In the genomic region with DNA sequence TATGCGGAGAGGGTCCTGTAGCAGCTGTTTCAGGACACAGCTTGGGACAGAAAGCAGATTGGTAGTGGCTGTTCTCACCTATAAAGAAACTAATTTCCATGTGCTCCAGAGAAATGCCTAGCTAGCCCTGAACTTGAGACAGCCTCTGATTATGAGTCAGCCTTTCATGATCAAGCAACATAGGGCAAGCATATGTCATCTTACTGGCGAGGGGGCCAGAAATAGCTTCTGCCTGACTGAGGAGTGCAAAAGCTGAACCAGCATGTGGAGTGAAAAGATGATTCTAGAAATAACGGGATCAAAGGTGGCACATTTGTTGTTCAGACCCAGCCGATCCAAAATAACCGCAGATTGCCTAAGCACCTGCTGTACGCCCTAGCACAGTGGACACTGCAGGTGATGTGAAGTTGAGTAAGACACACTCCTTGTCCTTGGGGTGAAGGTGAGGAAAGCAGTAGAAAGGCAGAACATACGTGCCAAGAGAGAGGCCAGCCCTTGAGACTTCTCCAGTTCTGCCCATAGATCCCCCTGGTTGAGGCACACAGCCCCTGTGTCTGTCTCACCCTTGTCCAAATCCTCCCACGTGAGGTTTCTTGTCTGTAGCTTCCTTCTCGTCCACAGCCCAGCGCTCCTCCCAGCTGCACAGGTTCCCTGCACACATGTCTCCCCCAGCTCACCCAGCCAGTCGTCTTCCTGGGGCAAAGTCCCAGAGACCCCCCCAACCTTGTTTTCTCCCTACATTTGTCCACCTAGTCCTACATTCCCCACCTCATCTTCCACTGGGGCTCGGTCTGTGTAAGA, we compare ENCODE assay signal across 1 cellular context.
TF ChIP-seq lines count a peak whose summit lies in the region.

No MANE protein-coding gene starts in this region.

TF ChIP-seq in GM23338, 12 proteins besides CTCF, POLR2A, EP300 and RAD21 (continued from another document):
- TF ChIP-seq, protein P1, sequence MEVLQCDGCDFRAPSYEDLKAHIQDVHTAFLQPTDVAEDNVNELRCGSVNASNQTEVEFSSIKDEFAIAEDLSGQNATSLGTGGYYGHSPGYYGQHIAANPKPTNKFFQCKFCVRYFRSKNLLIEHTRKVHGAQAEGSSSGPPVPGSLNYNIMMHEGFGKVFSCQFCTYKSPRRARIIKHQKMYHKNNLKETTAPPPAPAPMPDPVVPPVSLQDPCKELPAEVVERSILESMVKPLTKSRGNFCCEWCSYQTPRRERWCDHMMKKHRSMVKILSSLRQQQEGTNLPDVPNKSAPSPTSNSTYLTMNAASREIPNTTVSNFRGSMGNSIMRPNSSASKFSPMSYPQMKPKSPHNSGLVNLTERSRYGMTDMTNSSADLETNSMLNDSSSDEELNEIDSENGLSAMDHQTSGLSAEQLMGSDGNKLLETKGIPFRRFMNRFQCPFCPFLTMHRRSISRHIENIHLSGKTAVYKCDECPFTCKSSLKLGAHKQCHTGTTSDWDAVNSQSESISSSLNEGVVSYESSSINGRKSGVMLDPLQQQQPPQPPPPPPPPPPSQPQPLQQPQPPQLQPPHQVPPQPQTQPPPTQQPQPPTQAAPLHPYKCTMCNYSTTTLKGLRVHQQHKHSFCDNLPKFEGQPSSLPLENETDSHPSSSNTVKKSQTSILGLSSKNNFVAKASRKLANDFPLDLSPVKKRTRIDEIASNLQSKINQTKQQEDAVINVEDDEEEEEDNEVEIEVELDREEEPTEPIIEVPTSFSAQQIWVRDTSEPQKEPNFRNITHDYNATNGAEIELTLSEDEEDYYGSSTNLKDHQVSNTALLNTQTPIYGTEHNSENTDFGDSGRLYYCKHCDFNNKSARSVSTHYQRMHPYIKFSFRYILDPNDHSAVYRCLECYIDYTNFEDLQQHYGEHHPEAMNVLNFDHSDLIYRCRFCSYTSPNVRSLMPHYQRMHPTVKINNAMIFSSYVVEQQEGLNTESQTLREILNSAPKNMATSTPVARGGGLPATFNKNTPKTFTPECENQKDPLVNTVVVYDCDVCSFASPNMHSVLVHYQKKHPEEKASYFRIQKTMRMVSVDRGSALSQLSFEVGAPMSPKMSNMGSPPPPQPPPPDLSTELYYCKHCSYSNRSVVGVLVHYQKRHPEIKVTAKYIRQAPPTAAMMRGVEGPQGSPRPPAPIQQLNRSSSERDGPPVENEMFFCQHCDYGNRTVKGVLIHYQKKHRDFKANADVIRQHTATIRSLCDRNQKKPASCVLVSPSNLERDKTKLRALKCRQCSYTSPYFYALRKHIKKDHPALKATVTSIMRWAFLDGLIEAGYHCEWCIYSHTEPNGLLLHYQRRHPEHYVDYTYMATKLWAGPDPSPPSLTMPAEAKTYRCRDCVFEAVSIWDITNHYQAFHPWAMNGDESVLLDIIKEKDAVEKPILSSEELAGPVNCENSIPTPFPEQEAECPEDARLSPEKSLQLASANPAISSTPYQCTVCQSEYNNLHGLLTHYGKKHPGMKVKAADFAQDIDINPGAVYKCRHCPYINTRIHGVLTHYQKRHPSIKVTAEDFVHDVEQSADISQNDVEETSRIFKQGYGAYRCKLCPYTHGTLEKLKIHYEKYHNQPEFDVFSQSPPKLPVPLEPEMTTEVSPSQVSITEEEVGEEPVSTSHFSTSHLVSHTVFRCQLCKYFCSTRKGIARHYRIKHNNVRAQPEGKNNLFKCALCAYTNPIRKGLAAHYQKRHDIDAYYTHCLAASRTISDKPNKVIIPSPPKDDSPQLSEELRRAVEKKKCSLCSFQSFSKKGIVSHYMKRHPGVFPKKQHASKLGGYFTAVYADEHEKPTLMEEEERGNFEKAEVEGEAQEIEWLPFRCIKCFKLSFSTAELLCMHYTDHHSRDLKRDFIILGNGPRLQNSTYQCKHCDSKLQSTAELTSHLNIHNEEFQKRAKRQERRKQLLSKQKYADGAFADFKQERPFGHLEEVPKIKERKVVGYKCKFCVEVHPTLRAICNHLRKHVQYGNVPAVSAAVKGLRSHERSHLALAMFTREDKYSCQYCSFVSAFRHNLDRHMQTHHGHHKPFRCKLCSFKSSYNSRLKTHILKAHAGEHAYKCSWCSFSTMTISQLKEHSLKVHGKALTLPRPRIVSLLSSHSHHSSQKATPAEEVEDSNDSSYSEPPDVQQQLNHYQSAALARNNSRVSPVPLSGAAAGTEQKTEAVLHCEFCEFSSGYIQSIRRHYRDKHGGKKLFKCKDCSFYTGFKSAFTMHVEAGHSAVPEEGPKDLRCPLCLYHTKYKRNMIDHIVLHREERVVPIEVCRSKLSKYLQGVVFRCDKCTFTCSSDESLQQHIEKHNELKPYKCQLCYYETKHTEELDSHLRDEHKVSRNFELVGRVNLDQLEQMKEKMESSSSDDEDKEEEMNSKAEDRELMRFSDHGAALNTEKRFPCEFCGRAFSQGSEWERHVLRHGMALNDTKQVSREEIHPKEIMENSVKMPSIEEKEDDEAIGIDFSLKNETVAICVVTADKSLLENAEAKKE (CRISPR knock-in tag; IDR thresholded peaks at IDR 0.05) = no peak
- TF ChIP-seq, protein P2, sequence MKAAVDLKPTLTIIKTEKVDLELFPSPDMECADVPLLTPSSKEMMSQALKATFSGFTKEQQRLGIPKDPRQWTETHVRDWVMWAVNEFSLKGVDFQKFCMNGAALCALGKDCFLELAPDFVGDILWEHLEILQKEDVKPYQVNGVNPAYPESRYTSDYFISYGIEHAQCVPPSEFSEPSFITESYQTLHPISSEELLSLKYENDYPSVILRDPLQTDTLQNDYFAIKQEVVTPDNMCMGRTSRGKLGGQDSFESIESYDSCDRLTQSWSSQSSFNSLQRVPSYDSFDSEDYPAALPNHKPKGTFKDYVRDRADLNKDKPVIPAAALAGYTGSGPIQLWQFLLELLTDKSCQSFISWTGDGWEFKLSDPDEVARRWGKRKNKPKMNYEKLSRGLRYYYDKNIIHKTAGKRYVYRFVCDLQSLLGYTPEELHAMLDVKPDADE (IDR thresholded peaks at IDR 0.05) = no peak
- no peak for TF ChIP-seq ZNF331 (CRISPR knock-in tag; IDR thresholded peaks at IDR 0.05; ENCODE audit: low read depth)
- TF ChIP-seq NANOG (IDR thresholded peaks at IDR 0.05; ENCODE audit: borderline replicate concordance) = no peak
- no peak for TF ChIP-seq STAT1 (IDR thresholded peaks at IDR 0.05; ENCODE audit: unreplicated experiment)
- no peak for TF ChIP-seq JUNB (IDR thresholded peaks at IDR 0.05; ENCODE audit: unreplicated experiment)
- no peak for TF ChIP-seq CREB1 (CRISPR knock-in tag; IDR thresholded peaks at IDR 0.05; ENCODE audit: low read depth)
- no peak for TF ChIP-seq POLR2AphosphoS5 (IDR thresholded peaks at IDR 0.05; ENCODE audit: low read depth)
- TF ChIP-seq ZNF114 (CRISPR knock-in tag; IDR thresholded peaks at IDR 0.05) = no peak
